13 cellular contexts compared by ENCODE assay signal in genomic region chr20:61561111-61561830, GRCh38.
A peak's percentile ranks its signal among the peaks of the same experiment; 100 is the strongest.
DNase-seq lines count a peak whose midpoint lies in the region; ATAC-seq and TF ChIP-seq lines count a peak whose summit lies in the region.
"Had no signal": no experiment of that assay in that cellular context is flagged by ENCODE, and none has a peak within 500 bp of the region (broad histone marks: within the 10 kb centered on the region; RNA-seq: fewer than 3 reads in every experiment).

No MANE protein-coding gene starts in this region.

- H3K27me3 ChIP-seq in osteoblast (ENCODE audit: insufficient read depth, low read length) (no peaks in the 10 kb centered on the region), smooth muscle cell (ENCODE audit: low read depth) (no peaks in the 10 kb centered on the region)
- H3K27me3 ChIP-seq: BLaER1 treated with 17β-estradiol and CSF1 and Interleukin-3, amounts not matched to agents 10 nM and 100 nM had no signal

- H3K4me2 ChIP-seq in osteoblast (ENCODE audit: insufficient read depth, low read length) (no peak overlapping the region), smooth muscle cell (no peak overlapping the region)
- H3K4me2 ChIP-seq: BLaER1 treated with 17β-estradiol and CSF1 and Interleukin-3, amounts not matched to agents 10 nM and 100 nM had no signal

- H2AFZ ChIP-seq in osteoblast (ENCODE audit: low read length) (no peak overlapping the region), smooth muscle cell (ENCODE audit: low read depth) (no peak overlapping the region)

- WGBS in smooth muscle cell (ENCODE audit: low lambda C conversion rate) = 95% methylated on average over 10 of the region's 10 CpGs

- TF ChIP-seq CTCF in foreskin fibroblast (IDR thresholded peaks at IDR 0.05; ENCODE audit: low read depth, low read length) = no peak
- TF ChIP-seq CTCF in osteoblast (IDR thresholded peaks at IDR 0.05; ENCODE audit: extremely low read depth, low read depth, low read length) = no peak
- TF ChIP-seq CTCF in smooth muscle cell (IDR thresholded peaks at IDR 0.05; ENCODE audit: borderline replicate concordance, insufficient read depth, poor library complexity, severe bottlenecking) = no peak

- TF ChIP-seq POLR2A in erythroblast (IDR thresholded peaks at IDR 0.05; ENCODE audit: low read length) = no peak

- no peak for ATAC-seq in HG02970 (IDR thresholded peaks at IDR 0.05; ENCODE audit: low FRiP score, unreplicated experiment)

- H3K36me3 ChIP-seq in osteoblast (ENCODE audit: insufficient read depth, low read length) (no peaks in the 10 kb centered on the region), smooth muscle cell (ENCODE audit: low read depth) (no peaks in the 10 kb centered on the region)
- H3K36me3 ChIP-seq: BLaER1 treated with 17β-estradiol and CSF1 and Interleukin-3, amounts not matched to agents 10 nM and 100 nM; HAP-1 had no signal

- H3K9me3 ChIP-seq in osteoblast (ENCODE audit: low read depth, low read length) = no peaks in the 10 kb centered on the region
- no peaks in the 10 kb centered on the region for H3K9me3 ChIP-seq in smooth muscle cell (replicated peaks; ENCODE audit: low read depth)
- H3K9me3 ChIP-seq: BLaER1 treated with 17β-estradiol and CSF1 and Interleukin-3, amounts not matched to agents 10 nM and 100 nM; HAP-1 had no signal

- no peaks in the 10 kb centered on the region for H3K79me2 ChIP-seq in osteoblast (ENCODE audit: insufficient read depth, low read length)
- no peaks in the 10 kb centered on the region for H3K79me2 ChIP-seq in smooth muscle cell (ENCODE audit: low read depth)

- no peaks in the 10 kb centered on the region for H3F3A ChIP-seq in smooth muscle cell (ENCODE audit: low read depth)

- DNase-seq in GM04503 (ENCODE audit: low read depth) = peak; percentile 8
- DNase-seq in RPMI8226 = peak; percentile 75
- peak; percentile 6 to 33 for DNase-seq in foreskin fibroblast
- peak; percentile 60 for DNase-seq in osteoblast (ENCODE audit: insufficient read length, low spot score, missing footprints)
- no peak for DNase-seq in erythroblast (lab: John Stamatoyannopoulos, UW)
- DNase-seq in smooth muscle cell (lab: John Stamatoyannopoulos, UW; ENCODE audit: unreplicated experiment) = no peak
- DNase-seq: 8988T; CD4-positive, CD25-positive, alpha-beta regulatory T cell; DMS53; KG1 had no signal

- H3K4me1 ChIP-seq in osteoblast (ENCODE audit: insufficient read depth, low read length) (peaks cover 4% of the 10 kb centered on the region), smooth muscle cell (ENCODE audit: low read depth) (peaks cover 10% of the 10 kb centered on the region)
- H3K4me1 ChIP-seq: BLaER1 treated with 17β-estradiol and CSF1 and Interleukin-3, amounts not matched to agents 10 nM and 100 nM; HAP-1 had no signal

- H3K27ac ChIP-seq in osteoblast (ENCODE audit: low read depth, low read length) (no peak overlapping the region), smooth muscle cell (ENCODE audit: low read depth) (no peak overlapping the region)
- H3K27ac ChIP-seq: BLaER1 treated with 17β-estradiol and CSF1 and Interleukin-3, amounts not matched to agents 10 nM and 100 nM had no signal

- no peak overlapping the region for H3K4me3 ChIP-seq in foreskin fibroblast (ENCODE audit: low read depth in 1 of 2, low read length in 2 of 2)
- no peak overlapping the region for H3K4me3 ChIP-seq in osteoblast (ENCODE audit: insufficient read depth, low read length)
- no peak overlapping the region for H3K4me3 ChIP-seq in smooth muscle cell
- H3K4me3 ChIP-seq: BLaER1 treated with 17β-estradiol and CSF1 and Interleukin-3, amounts not matched to agents 10 nM and 100 nM; HAP-1 had no signal

- H4K20me1 ChIP-seq in osteoblast (ENCODE audit: insufficient read depth, low read length) (no peaks in the 10 kb centered on the region), smooth muscle cell (ENCODE audit: low read depth) (no peaks in the 10 kb centered on the region)

- H3K9ac ChIP-seq in smooth muscle cell (ENCODE audit: low read depth) = no peak overlapping the region
- H3K9ac ChIP-seq: BLaER1 treated with 17β-estradiol and CSF1 and Interleukin-3, amounts not matched to agents 10 nM and 100 nM had no signal

Comparison
In these comparisons a context has a peak if more than half of its experiments do, and no peak if none do; other contexts are left out.
1. DNase-seq: peak in GM04503 (single experiment), RPMI8226 (single experiment), foreskin fibroblast (2 of 2) and osteoblast (single experiment); none in erythroblast (0 of 2) and smooth muscle cell (single experiment).